In genomic region chr10:29471483-29471859, GRCh38 we compare ENCODE assay signal across 10 cellular contexts.
DNase-seq lines count a peak whose midpoint lies in the region; ATAC-seq and TF ChIP-seq lines count a peak whose summit lies in the region.
"Had no signal": no experiment of that assay in that cellular context is flagged by ENCODE, and none has a peak within 500 bp of the region (broad histone marks: within the 10 kb centered on the region; RNA-seq: fewer than 3 reads in every experiment).

No MANE protein-coding gene starts in this region.

- intact Hi-C loops in activated CD4-positive, alpha-beta memory T cell treated with anti-CD3 and anti-CD28 coated beads for 36 hours (cut with micrococcal nuclease), result no loop called here

- H3K36me3 ChIP-seq in SK-N-SH (replicated peaks in 1 of 2; ENCODE audit: control insufficient read depth in 1 of 2, insufficient read depth in 2 of 2, low read length in 1 of 2), result peaks cover 84 to 85% of the 10 kb centered on the region in 2 experiments
- H3K36me3 ChIP-seq in subcutaneous abdominal adipose tissue (ENCODE audit: control insufficient read depth in 5 of 5, insufficient read depth in 5 of 5, low read length in 5 of 5), result peaks cover 11 to 55% (median 52%) of the 10 kb centered on the region in 5 donors

- H4K20me1 ChIP-seq in SK-N-SH (ENCODE audit: insufficient read depth), result peaks cover 63% of the 10 kb centered on the region
- H4K20me1 ChIP-seq: BLaER1 had no signal

- CTCF ChIA-PET in activated CD4-positive, alpha-beta memory T cell treated with anti-CD3 and anti-CD28 coated beads for 36 hours (lab: Charles Lee), result interaction anchor here (0.6 to 3.0 kb wide), 4 partner anchors 12 to 42 kb away, joined by 5 to 12 read pairs (median 6); no protein-coding TSS in a partner anchor
- CTCF ChIA-PET in activated CD4-positive, alpha-beta memory T cell treated with anti-CD3 and anti-CD28 coated beads, Interleukin-2, amount 10 ng/mL, durations not matched to agents 7 days and 5 days (lab: Charles Lee), result interaction anchor here (0.9 to 1.6 kb wide), 2 partner anchors 25 to 26 kb away, joined by 3 to 7 read pairs; no protein-coding TSS in a partner anchor
- CTCF ChIA-PET in SK-N-SH (lab: Yijun Ruan, JAX), result interaction anchor here (0.8 to 3.3 kb wide), 8 partner anchors 10 to 84 kb away, joined by 3 to 15 read pairs (median 3); no protein-coding TSS in a partner anchor

- TF ChIP-seq CTCF in SK-N-SH (IDR thresholded peaks at IDR 0.05), result no peak

- no peak for ATAC-seq in left lobe of liver
- no peak for ATAC-seq in HG02610 (IDR thresholded peaks at IDR 0.05; ENCODE audit: unreplicated experiment)

- DNase-seq in activated CD4-positive, alpha-beta memory T cell treated with anti-CD3 and anti-CD28 coated beads for 36 hours, result no peak
- no peak for DNase-seq in activated CD4-positive, alpha-beta memory T cell treated with anti-CD3 and anti-CD28 coated beads, Interleukin-2, amount 10 ng/mL, durations not matched to agents 7 days and 5 days
- DNase-seq in SK-N-SH (no peak), fibroblast of the conjunctiva (ENCODE audit: low read depth) (peak; percentile 26), left lobe of liver (ENCODE audit: low spot score) (no peak), NCI-H345 (lab: John Stamatoyannopoulos, UW) (no peak)
- DNase-seq: endodermal cell had no signal

- H3K27me3 ChIP-seq in SK-N-SH (ENCODE audit: insufficient read depth), result no peaks in the 10 kb centered on the region
- no peaks in the 10 kb centered on the region for H3K27me3 ChIP-seq in subcutaneous abdominal adipose tissue (ENCODE audit: control insufficient read depth in 5 of 5, insufficient read depth in 4 of 5, low read length in 5 of 5)
- H3K27me3 ChIP-seq: BLaER1 had no signal

- H3K27ac Mint-ChIP-seq in activated CD4-positive, alpha-beta memory T cell treated with anti-CD3 and anti-CD28 coated beads for 36 hours, result peak overlapping the region; percentile 23
- no peak overlapping the region for H3K27ac Mint-ChIP-seq in activated CD4-positive, alpha-beta memory T cell treated with anti-CD3 and anti-CD28 coated beads, Interleukin-2, amount 10 ng/mL, durations not matched to agents 7 days and 5 days
- H3K27ac Mint-ChIP-seq: endodermal cell had no signal

- H3K4me1 Mint-ChIP-seq in activated CD4-positive, alpha-beta memory T cell treated with anti-CD3 and anti-CD28 coated beads for 36 hours (ENCODE audit: low read depth), result no peaks in the 10 kb centered on the region
- H3K4me1 Mint-ChIP-seq in activated CD4-positive, alpha-beta memory T cell treated with anti-CD3 and anti-CD28 coated beads, Interleukin-2, amount 10 ng/mL, durations not matched to agents 7 days and 5 days, result peaks cover 17% of the 10 kb centered on the region

- H3K4me3 Mint-ChIP-seq in activated CD4-positive, alpha-beta memory T cell treated with anti-CD3 and anti-CD28 coated beads for 36 hours, result no peak overlapping the region
- H3K4me3 Mint-ChIP-seq in activated CD4-positive, alpha-beta memory T cell treated with anti-CD3 and anti-CD28 coated beads, Interleukin-2, amount 10 ng/mL, durations not matched to agents 7 days and 5 days, result no peak overlapping the region
- H3K4me3 Mint-ChIP-seq: endodermal cell had no signal

- H3K36me3 Mint-ChIP-seq in activated CD4-positive, alpha-beta memory T cell treated with anti-CD3 and anti-CD28 coated beads for 36 hours, result peaks cover 34% of the 10 kb centered on the region
- peaks cover 17% of the 10 kb centered on the region for H3K36me3 Mint-ChIP-seq in activated CD4-positive, alpha-beta memory T cell treated with anti-CD3 and anti-CD28 coated beads, Interleukin-2, amount 10 ng/mL, durations not matched to agents 7 days and 5 days (ENCODE audit: low read depth)

- no peak overlapping the region for H2AFZ ChIP-seq in SK-N-SH (ENCODE audit: low read depth)

- H3K9me3 ChIP-seq in SK-N-SH (no peaks in the 10 kb centered on the region), subcutaneous abdominal adipose tissue (ENCODE audit: control insufficient read depth in 5 of 5, low read length in 5 of 5) (no peaks in the 10 kb centered on the region)
- H3K9me3 ChIP-seq: BLaER1 had no signal

- H3K9me3 Mint-ChIP-seq in activated CD4-positive, alpha-beta memory T cell treated with anti-CD3 and anti-CD28 coated beads for 36 hours, result no peaks in the 10 kb centered on the region
- H3K9me3 Mint-ChIP-seq in activated CD4-positive, alpha-beta memory T cell treated with anti-CD3 and anti-CD28 coated beads, Interleukin-2, amount 10 ng/mL, durations not matched to agents 7 days and 5 days, result no peaks in the 10 kb centered on the region
- H3K9me3 Mint-ChIP-seq: endodermal cell had no signal

- peak overlapping the region; percentile 36; the same call in 1 of the 2 replicates for H3K4me2 ChIP-seq in SK-N-SH
- H3K4me2 ChIP-seq: BLaER1 had no signal

- no peak for TF ChIP-seq RAD21 in SK-N-SH (IDR thresholded peaks at IDR 0.05; ENCODE audit: low read length)

- peaks cover 30% of the 10 kb centered on the region for H3F3A ChIP-seq in SK-N-SH (replicated peaks; ENCODE audit: insufficient read depth)

- peak overlapping the region in 1 of 2 experiments; percentile 67; a peak in 2 of 4 replicates for H3K27ac ChIP-seq in SK-N-SH (ENCODE audit: low read depth in 2 of 2, low read length in 1 of 2)
- peak overlapping the region; percentile 10 for H3K27ac ChIP-seq in subcutaneous abdominal adipose tissue (ENCODE audit: low read depth, low read length)
- H3K27ac ChIP-seq: BLaER1 had no signal

- TF ChIP-seq EP300 in SK-N-SH (IDR thresholded peaks at IDR 0.05; ENCODE audit: borderline replicate concordance in 1 of 2, low read depth in 1 of 2, low read length in 1 of 2), result peak; percentile 7 to 22; a peak in 2 of 4 replicates

- POLR2A ChIA-PET in activated CD4-positive, alpha-beta memory T cell treated with anti-CD3 and anti-CD28 coated beads for 36 hours (lab: Charles Lee), result no interaction called here
- POLR2A ChIA-PET in activated CD4-positive, alpha-beta memory T cell treated with anti-CD3 and anti-CD28 coated beads, Interleukin-2, amount 10 ng/mL, durations not matched to agents 7 days and 5 days (lab: Charles Lee), result no interaction called here
- POLR2A ChIA-PET in SK-N-SH (lab: Yijun Ruan, JAX), result no interaction called here

- H3K4me3 ChIP-seq in SK-N-SH (ENCODE audit: low read depth in 2 of 2, low read length in 1 of 2) (no peak overlapping the region), subcutaneous abdominal adipose tissue (ENCODE audit: low read depth in 1 of 5, low read length in 5 of 5) (no peak overlapping the region)
- H3K4me3 ChIP-seq: BLaER1 had no signal

- H3K9ac ChIP-seq in SK-N-SH, result no peak overlapping the region
- H3K9ac ChIP-seq in subcutaneous abdominal adipose tissue (ENCODE audit: low read length in 5 of 5), result no peak overlapping the region
- H3K9ac ChIP-seq: BLaER1 had no signal

- peaks cover 3 to 18% of the 10 kb centered on the region in 2 experiments; a peak in 3 of 4 replicates for H3K4me1 ChIP-seq in SK-N-SH (ENCODE audit: control insufficient read depth in 1 of 2, insufficient read depth in 2 of 2, low read depth in 1 of 2, low read length in 1 of 2)
- peaks cover 0 to 25% (median 13%) of the 10 kb centered on the region in 5 donors for H3K4me1 ChIP-seq in subcutaneous abdominal adipose tissue (ENCODE audit: control insufficient read depth in 5 of 5, insufficient read depth in 5 of 5, low read length in 5 of 5)
- H3K4me1 ChIP-seq: BLaER1 had no signal

- WGBS in SK-N-SH (ENCODE audit: low lambda C conversion rate), result 0% methylated on average over 1 of the region's 1 CpG

- H3K9me2 ChIP-seq in SK-N-SH, result no peaks in the 10 kb centered on the region

- H3K27me3 Mint-ChIP-seq in activated CD4-positive, alpha-beta memory T cell treated with anti-CD3 and anti-CD28 coated beads for 36 hours, result no peaks in the 10 kb centered on the region
- no peaks in the 10 kb centered on the region for H3K27me3 Mint-ChIP-seq in activated CD4-positive, alpha-beta memory T cell treated with anti-CD3 and anti-CD28 coated beads, Interleukin-2, amount 10 ng/mL, durations not matched to agents 7 days and 5 days

- 0 out of 2 replicates have a peak, but pooled peaks cover 4% of the 10 kb centered on the region for H3K79me2 ChIP-seq in SK-N-SH (ENCODE audit: insufficient read depth)

TF ChIP-seq in SK-N-SH, 30 proteins besides CTCF, POLR2A, EP300 and RAD21 (continues in another document):
- TF ChIP-seq TEAD4 (IDR thresholded peaks at IDR 0.05; ENCODE audit: borderline replicate concordance, insufficient read depth) (peak; percentile 42; the same call in 1 of the 2 replicates), YY1 (IDR thresholded peaks at IDR 0.05; ENCODE audit: low read depth) (no peak), JUND (IDR thresholded peaks at IDR 0.05) (peak; percentile 88), TCF12 (IDR thresholded peaks at IDR 0.05) (peak; percentile 70), RCOR1 (IDR thresholded peaks at IDR 0.05; ENCODE audit: low read length) (no peak), POLR2AphosphoS5 (IDR thresholded peaks at IDR 0.05; ENCODE audit: low read depth, low read length) (no peak; the same call in 1 of the 2 replicates), NRF1 (IDR thresholded peaks at IDR 0.05; ENCODE audit: low read depth, low read length) (no peak), FOSL2 (IDR thresholded peaks at IDR 0.05; ENCODE audit: borderline replicate concordance, low read depth) (peak; percentile 78), RFX5 (IDR thresholded peaks at IDR 0.05; ENCODE audit: low read length) (no peak), NFIC (IDR thresholded peaks at IDR 0.05; ENCODE audit: borderline replicate concordance) (no peak)
- TF ChIP-seq, protein P1, sequence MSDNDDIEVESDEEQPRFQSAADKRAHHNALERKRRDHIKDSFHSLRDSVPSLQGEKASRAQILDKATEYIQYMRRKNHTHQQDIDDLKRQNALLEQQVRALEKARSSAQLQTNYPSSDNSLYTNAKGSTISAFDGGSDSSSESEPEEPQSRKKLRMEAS (IDR thresholded peaks at IDR 0.05; ENCODE audit: low read depth), result 0 out of 2 replicates have a peak, but pooled peaks have one; percentile 28
- TF ChIP-seq, protein P2, sequence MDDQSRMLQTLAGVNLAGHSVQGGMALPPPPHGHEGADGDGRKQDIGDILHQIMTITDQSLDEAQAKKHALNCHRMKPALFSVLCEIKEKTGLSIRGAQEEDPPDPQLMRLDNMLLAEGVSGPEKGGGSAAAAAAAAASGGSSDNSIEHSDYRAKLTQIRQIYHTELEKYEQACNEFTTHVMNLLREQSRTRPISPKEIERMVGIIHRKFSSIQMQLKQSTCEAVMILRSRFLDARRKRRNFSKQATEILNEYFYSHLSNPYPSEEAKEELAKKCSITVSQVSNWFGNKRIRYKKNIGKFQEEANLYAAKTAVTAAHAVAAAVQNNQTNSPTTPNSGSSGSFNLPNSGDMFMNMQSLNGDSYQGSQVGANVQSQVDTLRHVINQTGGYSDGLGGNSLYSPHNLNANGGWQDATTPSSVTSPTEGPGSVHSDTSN (IDR thresholded peaks at IDR 0.05), result peak; percentile 92
